Comparison of ENCODE assay signal across 20 cellular contexts in the genomic region with DNA sequence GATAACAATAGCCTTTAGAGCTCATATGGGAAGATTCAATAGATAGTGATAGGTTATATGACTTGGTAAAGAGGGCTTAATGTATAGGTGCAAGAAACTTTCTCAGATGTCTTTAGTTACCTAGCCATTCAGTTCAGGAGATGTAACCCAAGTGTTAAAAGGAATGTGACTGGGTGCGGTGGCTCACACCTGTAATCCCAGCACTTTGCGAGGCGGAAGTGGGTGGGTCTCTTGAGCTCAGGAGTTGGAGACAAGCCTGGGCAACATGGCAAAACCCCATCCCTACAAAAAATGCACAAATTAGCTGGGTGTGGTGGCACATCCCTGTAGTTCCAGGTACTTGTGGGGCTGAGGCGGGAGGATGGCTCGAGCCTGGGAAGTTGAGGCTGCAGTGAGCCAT.
"Had no signal": no experiment of that assay in that cellular context is flagged by ENCODE, and none has a peak within 500 bp of the region (broad histone marks: within the 10 kb centered on the region; RNA-seq: fewer than 3 reads in every experiment).

No MANE protein-coding gene starts in this region.

- H3K36me3 ChIP-seq: cardiac muscle cell, esophagus muscularis mucosa, gastrocnemius medialis, stomach, upper lobe of left lung had no signal

- H3K27me3 ChIP-seq: esophagus muscularis mucosa, gastrocnemius medialis, stomach, upper lobe of left lung had no signal

- H3K9me3 Mint-ChIP-seq: activated naive CD4-positive, alpha-beta T cell treated with anti-CD3 and anti-CD28 coated beads for 36 hours; activated naive CD8-positive, alpha-beta T cell treated with anti-CD3 and anti-CD28 coated beads, Interleukin-2, amount 10 ng/mL, durations not matched to agents 7 days and 5 days; stimulated activated effector memory CD8-positive, alpha-beta T cell treated with anti-CD3 and anti-CD28 coated beads, Interleukin-12 subunit alpha, Interleukin-12 subunit beta, amount 100 ng/mL, for 72 hours; WTC11 had no signal

- H3K9me3 ChIP-seq: esophagus muscularis mucosa, gastrocnemius medialis, stomach, upper lobe of left lung had no signal

- H3K4me3 ChIP-seq: cardiac muscle cell, esophagus muscularis mucosa, gastrocnemius medialis, stomach, upper lobe of left lung had no signal

- FAIRE-seq: small intestine had no signal

- ATAC-seq: sciatic nerve; stimulated activated effector memory CD8-positive, alpha-beta T cell treated with anti-CD3 and anti-CD28 coated beads, Interleukin-12 subunit alpha, Interleukin-12 subunit beta, amount 100 ng/mL, for 72 hours; WTC11 had no signal

- H3K27ac Mint-ChIP-seq: activated naive CD4-positive, alpha-beta T cell treated with anti-CD3 and anti-CD28 coated beads for 36 hours; activated naive CD8-positive, alpha-beta T cell treated with anti-CD3 and anti-CD28 coated beads, Interleukin-2, amount 10 ng/mL, durations not matched to agents 7 days and 5 days; stimulated activated effector memory CD8-positive, alpha-beta T cell treated with anti-CD3 and anti-CD28 coated beads, Interleukin-12 subunit alpha, Interleukin-12 subunit beta, amount 100 ng/mL, for 72 hours; WTC11 had no signal

- H3K27me3 Mint-ChIP-seq: activated naive CD8-positive, alpha-beta T cell treated with anti-CD3 and anti-CD28 coated beads, Interleukin-2, amount 10 ng/mL, durations not matched to agents 7 days and 5 days had no signal

- H3K36me3 Mint-ChIP-seq: WTC11 had no signal

- H3K4me3 Mint-ChIP-seq: activated naive CD4-positive, alpha-beta T cell treated with anti-CD3 and anti-CD28 coated beads for 36 hours; activated naive CD8-positive, alpha-beta T cell treated with anti-CD3 and anti-CD28 coated beads, Interleukin-2, amount 10 ng/mL, durations not matched to agents 7 days and 5 days; stimulated activated effector memory CD8-positive, alpha-beta T cell treated with anti-CD3 and anti-CD28 coated beads, Interleukin-12 subunit alpha, Interleukin-12 subunit beta, amount 100 ng/mL, for 72 hours; WTC11 had no signal

- H3K27ac ChIP-seq: cardiac muscle cell, esophagus muscularis mucosa, gastrocnemius medialis, stomach, upper lobe of left lung had no signal

- DNase-seq: activated CD4-positive, alpha-beta T cell treated with anti-CD3 and anti-CD28 coated beads, Interleukin-2, amount 50 U/mL, for 48 hours; activated effector memory CD4-positive, alpha-beta T cell treated with Interleukin-2 at 50 U/mL for 16 hours; activated naive CD4-positive, alpha-beta T cell treated with anti-CD3 and anti-CD28 coated beads for 36 hours; activated naive CD8-positive, alpha-beta T cell treated with anti-CD3 and anti-CD28 coated beads, Interleukin-2, amount 10 ng/mL, durations not matched to agents 7 days and 5 days; activated T-cell treated with anti-CD3 and anti-CD28 coated beads, Interleukin-2, amount 50 U/mL, for 48 hours; amygdala; effector CD4-positive, alpha-beta T cell; gastrocnemius medialis; hippocampal formation; small intestine; stimulated activated CD4-positive, alpha-beta T cell treated with anti-CD3 and anti-CD28 coated beads, Interleukin-2, amount 100 ng/mL, for 24 hours; stomach; T-helper 1 cell; T-helper 9 cell; upper lobe of left lung had no signal
